In the genomic region with DNA sequence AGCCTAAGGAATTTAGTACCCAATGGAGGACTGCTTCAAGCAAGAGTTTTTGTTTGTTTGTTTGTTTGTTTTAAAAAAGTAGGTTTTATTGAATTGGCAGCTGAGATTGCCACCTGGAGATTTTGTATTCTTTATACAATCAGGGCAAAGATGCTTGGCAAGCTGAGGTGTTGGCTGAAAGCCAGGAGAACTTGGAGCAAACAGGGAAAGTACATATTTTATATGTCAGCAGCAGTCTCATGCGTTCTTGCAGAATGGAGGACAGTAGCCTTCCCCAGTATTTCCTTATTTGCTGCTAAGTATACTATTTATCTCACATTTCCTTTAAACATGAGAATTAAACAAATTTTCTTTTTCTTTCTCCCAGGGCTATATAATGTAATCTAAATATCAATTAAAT, we compare ENCODE assay signal across 19 cellular contexts. TPM values are rescaled to one million over a fixed set of nuclear protein-coding genes. Genes with fewer than 3 reads are reported as not detected.
DNase-seq lines count a peak whose midpoint lies in the region; ATAC-seq and TF ChIP-seq lines count a peak whose summit lies in the region.
"Had no signal": no experiment of that assay in that cellular context is flagged by ENCODE, and none has a peak within 500 bp of the region (broad histone marks: within the 10 kb centered on the region; RNA-seq: fewer than 3 reads in every experiment).

No MANE protein-coding gene starts in this region.

- 17 to 31% (median 20%) methylated on average over 1 of the region's 1 CpG for WGBS in heart left ventricle, 4 donors
- 43 to 52% methylated on average over 1 of the region's 1 CpG for WGBS in thyroid gland, 2 donors

- H3K27me3 Mint-ChIP-seq in progenitor cell of endocrine pancreas: no peaks in the 10 kb centered on the region
- H3K27me3 Mint-ChIP-seq: stimulated activated memory B cell treated with anti-CD40 and anti-IgM and Interleukin-4, amounts not matched to agents 10 μg/mL and 1 μg/mL and 100 μg/mL, for 72 hours had no signal

- H3K4me3 ChIP-seq in heart left ventricle (no peak overlapping the region), right atrium auricular region (no peak overlapping the region), thyroid gland (replicated peaks in 1 of 3) (no peak overlapping the region)
- H3K4me3 ChIP-seq: tibial artery had no signal

- H3K4me1 Mint-ChIP-seq in progenitor cell of endocrine pancreas (ENCODE audit: low read depth): peaks cover 11% of the 10 kb centered on the region
- H3K4me1 Mint-ChIP-seq: stimulated activated memory B cell treated with anti-CD40 and anti-IgM and Interleukin-4, amounts not matched to agents 10 μg/mL and 1 μg/mL and 100 μg/mL, for 72 hours had no signal

- no peaks in the 10 kb centered on the region for H3K9me3 Mint-ChIP-seq in progenitor cell of endocrine pancreas (ENCODE audit: low read depth)
- H3K9me3 Mint-ChIP-seq: CD4-positive, CD25-positive, alpha-beta regulatory T cell; stimulated activated memory B cell treated with anti-CD40 and anti-IgM and Interleukin-4, amounts not matched to agents 10 μg/mL and 1 μg/mL and 100 μg/mL, for 72 hours had no signal

- H3K9me3 ChIP-seq in heart left ventricle (no peaks in the 10 kb centered on the region), right atrium auricular region (no peaks in the 10 kb centered on the region), thyroid gland (no peaks in the 10 kb centered on the region)
- H3K9me3 ChIP-seq: tibial artery had no signal

- no peaks in the 10 kb centered on the region for H3K36me3 Mint-ChIP-seq in progenitor cell of endocrine pancreas (ENCODE audit: insufficient read depth)
- H3K36me3 Mint-ChIP-seq: CD4-positive, CD25-positive, alpha-beta regulatory T cell; stimulated activated memory B cell treated with anti-CD40 and anti-IgM and Interleukin-4, amounts not matched to agents 10 μg/mL and 1 μg/mL and 100 μg/mL, for 72 hours had no signal

- no peak for TF ChIP-seq CTCF in heart left ventricle (IDR thresholded peaks at IDR 0.05)
- TF ChIP-seq CTCF in right atrium auricular region (IDR thresholded peaks at IDR 0.05): no peak
- no peak for TF ChIP-seq CTCF in thyroid gland (IDR thresholded peaks at IDR 0.05)
- TF ChIP-seq CTCF in progenitor cell of endocrine pancreas (IDR thresholded peaks at IDR 0.05; ENCODE audit: unreplicated experiment): no peak

- H3K4me1 ChIP-seq in heart left ventricle (peaks cover 0 to 33% (median 8%) of the 10 kb centered on the region in 12 donors), right atrium auricular region (peaks cover 0 to 39% of the 10 kb centered on the region in 2 donors), thyroid gland (no peaks in the 10 kb centered on the region)
- H3K4me1 ChIP-seq: tibial artery had no signal

- ATAC-seq in heart left ventricle (peak in 1 of 4 donors; percentile 9), GM21723 (IDR thresholded peaks at IDR 0.05; ENCODE audit: unreplicated experiment) (no peak), GM19324 (IDR thresholded peaks at IDR 0.05; ENCODE audit: low FRiP score, unreplicated experiment) (no peak)
- ATAC-seq: HCT116; sciatic nerve; stimulated activated memory B cell treated with anti-CD40 and anti-IgM and Interleukin-4, amounts not matched to agents 10 μg/mL and 1 μg/mL and 100 μg/mL, for 72 hours had no signal

- no peak overlapping the region for H3K4me3 Mint-ChIP-seq in progenitor cell of endocrine pancreas (ENCODE audit: low read depth)
- H3K4me3 Mint-ChIP-seq: CD4-positive, CD25-positive, alpha-beta regulatory T cell; stimulated activated memory B cell treated with anti-CD40 and anti-IgM and Interleukin-4, amounts not matched to agents 10 μg/mL and 1 μg/mL and 100 μg/mL, for 72 hours had no signal

- H3K27ac Mint-ChIP-seq in progenitor cell of endocrine pancreas: no peak overlapping the region
- H3K27ac Mint-ChIP-seq: CD4-positive, CD25-positive, alpha-beta regulatory T cell; stimulated activated memory B cell treated with anti-CD40 and anti-IgM and Interleukin-4, amounts not matched to agents 10 μg/mL and 1 μg/mL and 100 μg/mL, for 72 hours had no signal

- H3K36me3 ChIP-seq in heart left ventricle (no peaks in the 10 kb centered on the region), right atrium auricular region (no peaks in the 10 kb centered on the region), thyroid gland (no peaks in the 10 kb centered on the region)
- H3K36me3 ChIP-seq: tibial artery had no signal

- no peak for TF ChIP-seq POLR2A in heart left ventricle (IDR thresholded peaks at IDR 0.05)
- TF ChIP-seq POLR2A in thyroid gland (IDR thresholded peaks at IDR 0.05): no peak

- H3K27ac ChIP-seq in heart left ventricle (peak overlapping the region; percentile 1 to 90 (median 82)), right atrium auricular region (peak overlapping the region; percentile 71 to 93), thyroid gland (no peak overlapping the region)
- H3K27ac ChIP-seq: tibial artery had no signal

- H3K27me3 ChIP-seq in heart left ventricle (no peaks in the 10 kb centered on the region), right atrium auricular region (no peaks in the 10 kb centered on the region), thyroid gland (no peaks in the 10 kb centered on the region)
- H3K27me3 ChIP-seq: tibial artery had no signal

- DNase-seq in heart left ventricle (peak in 1 of 5 donors; percentile 14), cardiac septum (ENCODE audit: low spot score) (no peak), NCI-H2227 (lab: John Stamatoyannopoulos, UW; ENCODE audit: unreplicated experiment) (peak; percentile 21), right atrium auricular region (ENCODE audit: low spot score) (no peak), thyroid gland (peak; percentile 40 to 51), progenitor cell of endocrine pancreas (ENCODE audit: low spot score, unreplicated experiment) (no peak)
- DNase-seq: activated effector memory CD4-positive, alpha-beta T cell treated with anti-CD3 and anti-CD28 coated beads, Interleukin-2, amount 50 U/mL, for 16 hours; CD4-positive, CD25-positive, alpha-beta regulatory T cell; erythroblast; MM.1S; NCI-H2081 treated with DMSO at 0.1 percent for 48 hours; NK-92 treated with Interleukin-12 subunit alpha and Interleukin-12 subunit beta, amount 100 ng/mL, for 24 hours; occipital lobe; tibial artery had no signal

- intact Hi-C loops in heart left ventricle (cut with DNase I): loop anchor here in 4 of 10 donors (1.0 to 10.0 kb wide), 4 partner anchors 23 to 690 kb away; no protein-coding TSS in a partner anchor
- intact Hi-C loops in cardiac septum (cut with DNase I): loop anchor here (5.0 to 10.0 kb wide), 2 partner anchors 52 to 600 kb away; no protein-coding TSS in a partner anchor
- intact Hi-C loops in thyroid gland (cut with DNase I): no loop called here

RNA-seq across cellular contexts. Expression of a gene that starts 22.6 kb away (rescaled TPM):
- total RNA-seq in heart left ventricle (10 to 100 TPM; 37.5 to 74.4 (median 58.7) TPM), cardiac septum (76.0 TPM), right atrium auricular region (10 to 100 TPM; 39.4 to 51.8 TPM), thyroid gland (10 to 100 TPM; 21.0 to 43.3 (median 26.6) TPM), progenitor cell of endocrine pancreas (48.8 and 61.7 TPM in 2 replicates)
- 10 to 100 TPM; 23.8 to 28.8 TPM for polyA plus RNA-seq in heart left ventricle

Comparison
In these comparisons a context has a peak if more than half of its experiments do, and no peak if none do; other contexts are left out.
1. DNase-seq: peak in NCI-H2227 (single experiment) and thyroid gland (2 of 2); none in cardiac septum (single experiment), right atrium auricular region (single experiment) and progenitor cell of endocrine pancreas (single experiment).
2. H3K27ac ChIP-seq: peak in heart left ventricle (12 of 12) and right atrium auricular region (2 of 2); none in thyroid gland (0 of 3).